In the genomic region with DNA sequence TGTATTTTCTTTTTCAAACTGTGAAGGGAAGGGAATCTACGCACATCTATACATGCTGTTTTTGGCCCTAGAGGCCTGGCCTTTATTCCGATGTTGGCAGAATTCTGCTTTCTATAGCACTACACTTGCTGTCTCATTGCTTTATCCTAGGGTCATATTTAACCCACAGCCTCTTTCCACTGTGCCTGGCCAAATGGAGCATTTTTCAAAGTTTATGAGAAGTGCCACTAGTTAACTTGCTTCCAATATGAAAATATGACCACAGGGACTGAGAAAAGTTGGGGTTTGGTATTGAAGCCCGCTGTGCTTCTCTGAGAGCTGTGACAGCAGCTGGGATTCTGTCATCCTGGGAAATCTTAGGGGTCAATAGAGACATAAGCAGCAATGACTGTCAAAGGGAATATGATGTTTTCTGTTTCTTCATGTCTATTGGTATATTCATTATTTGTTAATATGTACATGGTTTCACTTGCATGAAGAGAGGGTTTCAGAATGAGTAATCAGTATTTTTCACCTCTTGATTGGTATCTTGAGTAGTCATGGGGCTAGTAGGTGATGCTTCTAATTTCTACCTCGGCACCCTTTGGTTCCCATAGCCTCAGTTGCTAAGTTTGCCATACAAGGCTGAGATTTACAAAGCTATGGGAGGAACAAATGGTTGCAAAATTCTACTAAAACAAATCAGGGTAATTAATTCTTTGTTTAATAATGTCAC, we compare ENCODE assay signal across 12 cellular contexts.
DNase-seq lines count a peak whose midpoint lies in the region; ATAC-seq, FAIRE-seq and TF ChIP-seq lines count a peak whose summit lies in the region.
"Had no signal": no experiment of that assay in that cellular context is flagged by ENCODE, and none has a peak within 500 bp of the region (broad histone marks: within the 10 kb centered on the region; RNA-seq: fewer than 3 reads in every experiment).

No MANE protein-coding gene starts in this region.

- intact Hi-C loops in mucosa of descending colon (cut with DNase I, micrococcal nuclease): no loop called here

- TF ChIP-seq CTCF in mucosa of descending colon (IDR thresholded peaks at IDR 0.05) (no peak), hepatocyte (IDR thresholded peaks at IDR 0.05; ENCODE audit: poor library complexity) (no peak)

- no peak overlapping the region for H3K4me3 ChIP-seq in SJCRH30
- H3K4me3 ChIP-seq in mucosa of descending colon: no peak overlapping the region
- no peak overlapping the region for H3K4me3 ChIP-seq in hepatocyte
- H3K4me3 ChIP-seq: testis had no signal

- no peak for FAIRE-seq in HTR-8/SVneo (lab: Jason Lieb, UNC)

- no peaks in the 10 kb centered on the region for H3K9me2 ChIP-seq in hepatocyte (replicated peaks; ENCODE audit: insufficient read depth)

- no peak overlapping the region for H2AFZ ChIP-seq in hepatocyte

- H3K9me3 ChIP-seq in SJCRH30 (replicated peaks) (no peaks in the 10 kb centered on the region), mucosa of descending colon (no peaks in the 10 kb centered on the region), hepatocyte (ENCODE audit: low read depth) (no peaks in the 10 kb centered on the region)
- H3K9me3 ChIP-seq: testis had no signal

- H3K4me2 ChIP-seq in hepatocyte: no peak overlapping the region

- ATAC-seq in GM18517 (IDR thresholded peaks at IDR 0.05; ENCODE audit: unreplicated experiment) (peak; percentile 99), GM19468 (IDR thresholded peaks at IDR 0.05; ENCODE audit: extremely low read depth, unreplicated experiment) (peak; percentile 98), HG02884 (IDR thresholded peaks at IDR 0.05; ENCODE audit: unreplicated experiment) (peak; percentile 96), HG03469 (IDR thresholded peaks at IDR 0.05; ENCODE audit: unreplicated experiment) (peak; percentile 100), mucosa of descending colon (no peak)

- H3K36me3 ChIP-seq in SJCRH30: no peaks in the 10 kb centered on the region
- no peaks in the 10 kb centered on the region for H3K36me3 ChIP-seq in mucosa of descending colon (ENCODE audit: low read depth)
- no peaks in the 10 kb centered on the region for H3K36me3 ChIP-seq in hepatocyte (replicated peaks; ENCODE audit: insufficient read depth, low read depth)

- DNase-seq in SJCRH30 (no peak), HTR-8/SVneo (ENCODE audit: insufficient read length, low spot score) (no peak), mucosa of descending colon (no peak), hepatocyte (ENCODE audit: low spot score) (no peak)
- DNase-seq: activated CD4-positive, alpha-beta T cell treated with anti-CD3 and anti-CD28 coated beads for 48 hours; NCI-H1105; NK-92 treated with Interleukin-12 subunit alpha and Interleukin-12 subunit beta, amount 100 ng/mL, for 24 hours; testis had no signal

- no peaks in the 10 kb centered on the region for H3K79me2 ChIP-seq in hepatocyte

- H3K4me1 ChIP-seq in SJCRH30 (no peaks in the 10 kb centered on the region), mucosa of descending colon (ENCODE audit: low read depth) (no peaks in the 10 kb centered on the region), hepatocyte (ENCODE audit: insufficient read depth) (no peaks in the 10 kb centered on the region)
- H3K4me1 ChIP-seq: testis had no signal

- no peaks in the 10 kb centered on the region for H3K27me3 ChIP-seq in SJCRH30
- no peaks in the 10 kb centered on the region for H3K27me3 ChIP-seq in hepatocyte
- H3K27me3 ChIP-seq: testis had no signal

- H4K20me1 ChIP-seq in hepatocyte (ENCODE audit: insufficient read depth, poor library complexity, severe bottlenecking): no peaks in the 10 kb centered on the region

- no peak overlapping the region for H3K27ac ChIP-seq in SJCRH30
- no peak overlapping the region for H3K27ac ChIP-seq in hepatocyte
- H3K27ac ChIP-seq: testis had no signal

- WGBS in hepatocyte (ENCODE audit: low lambda C conversion rate, missing lambda C conversion rate): 96% methylated on average over 4 of the region's 4 CpGs
